In the genomic region with DNA sequence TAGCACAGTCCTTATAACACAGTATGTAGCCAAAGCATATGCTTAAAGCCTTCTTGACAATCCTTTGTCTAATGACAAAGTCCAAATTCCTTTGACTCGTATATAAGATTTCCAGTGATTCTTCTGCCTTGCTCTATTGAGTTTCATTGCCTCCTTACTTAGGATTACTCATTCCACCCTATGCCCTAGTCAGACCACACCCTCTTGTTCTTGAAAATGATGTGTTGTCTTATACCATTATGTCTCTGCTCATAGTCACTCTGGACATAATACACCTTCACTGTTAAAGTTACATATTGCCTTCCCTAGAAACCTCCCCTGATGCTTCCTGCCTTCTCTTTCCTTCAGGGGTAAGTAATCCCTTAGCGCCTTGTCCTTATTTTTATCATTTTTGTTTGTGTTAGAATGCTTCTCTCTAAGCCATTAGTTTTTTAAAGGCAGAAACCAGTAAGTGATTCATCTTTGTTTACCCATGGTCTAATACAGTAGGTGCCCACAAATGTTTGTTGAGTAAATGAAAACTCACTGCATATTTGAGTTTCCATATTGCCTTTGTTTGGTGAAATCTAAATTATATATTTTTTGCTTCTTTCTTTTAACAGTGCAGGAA, we compare ENCODE assay signal across 13 cellular contexts. TPM values are rescaled to one million over a fixed set of nuclear protein-coding genes. Genes with fewer than 3 reads are reported as not detected.
DNase-seq lines count a peak whose midpoint lies in the region; ATAC-seq and TF ChIP-seq lines count a peak whose summit lies in the region.
"Had no signal": no experiment of that assay in that cellular context is flagged by ENCODE, and none has a peak within 500 bp of the region (broad histone marks: within the 10 kb centered on the region; RNA-seq: fewer than 3 reads in every experiment).

No MANE protein-coding gene starts in this region.

- no peak overlapping the region for H3K27ac Mint-ChIP-seq in stimulated activated effector memory CD8-positive, alpha-beta T cell treated with anti-CD3 and anti-CD28 coated beads, Interleukin-12 subunit alpha, Interleukin-12 subunit beta, amount 100 ng/mL, for 72 hours

- H3K36me3 ChIP-seq in breast epithelium: no peaks in the 10 kb centered on the region
- H3K36me3 ChIP-seq: thoracic aorta had no signal

- DNase-seq in DMS79 treated with DMSO at 0.1 percent for 48 hours (lab: John Stamatoyannopoulos, UW): peak; percentile 9
- DNase-seq in DMS79 (lab: John Stamatoyannopoulos, UW): no peak
- no peak for DNase-seq in breast epithelium (ENCODE audit: low spot score in 2 of 2)
- DNase-seq in stimulated activated effector memory CD8-positive, alpha-beta T cell treated with anti-CD3 and anti-CD28 coated beads, Interleukin-12 subunit alpha, Interleukin-12 subunit beta, amount 100 ng/mL, for 72 hours (ENCODE audit: low spot score in 2 of 2): no peak
- DNase-seq in NCI-H146 treated with DMSO at 0.1 percent for 48 hours (lab: John Stamatoyannopoulos, UW; ENCODE audit: unreplicated experiment): no peak
- no peak for DNase-seq in KG1 (lab: John Stamatoyannopoulos, UW)
- DNase-seq: left cardiac atrium; NK-92 treated with Interleukin-12 subunit alpha and Interleukin-12 subunit beta, amount 100 ng/mL, for 24 hours had no signal

- H3K4me3 ChIP-seq in breast epithelium: no peak overlapping the region
- H3K4me3 ChIP-seq: thoracic aorta had no signal

- H3K4me3 Mint-ChIP-seq in stimulated activated effector memory CD8-positive, alpha-beta T cell treated with anti-CD3 and anti-CD28 coated beads, Interleukin-12 subunit alpha, Interleukin-12 subunit beta, amount 100 ng/mL, for 72 hours: no peak overlapping the region
- H3K4me3 Mint-ChIP-seq: dendritic cell treated with granulocyte-macrophage colony-stimulating factor and Interleukin-4, amounts not matched to agents 40 ng/mL and 50 ng/mL, for 4 days had no signal

- intact Hi-C loops in breast epithelium (cut with DNase I; ENCODE audit: low total_unique reads): no loop called here

- H3K36me3 Mint-ChIP-seq in stimulated activated effector memory CD8-positive, alpha-beta T cell treated with anti-CD3 and anti-CD28 coated beads, Interleukin-12 subunit alpha, Interleukin-12 subunit beta, amount 100 ng/mL, for 72 hours: no peaks in the 10 kb centered on the region

- peaks cover 4% of the 10 kb centered on the region for H3K9me3 Mint-ChIP-seq in stimulated activated effector memory CD8-positive, alpha-beta T cell treated with anti-CD3 and anti-CD28 coated beads, Interleukin-12 subunit alpha, Interleukin-12 subunit beta, amount 100 ng/mL, for 72 hours
- H3K9me3 Mint-ChIP-seq: dendritic cell treated with granulocyte-macrophage colony-stimulating factor and Interleukin-4, amounts not matched to agents 40 ng/mL and 50 ng/mL, for 4 days had no signal

- H3K4me1 Mint-ChIP-seq in stimulated activated effector memory CD8-positive, alpha-beta T cell treated with anti-CD3 and anti-CD28 coated beads, Interleukin-12 subunit alpha, Interleukin-12 subunit beta, amount 100 ng/mL, for 72 hours: peaks cover 55% of the 10 kb centered on the region

- ATAC-seq in HG03175 (IDR thresholded peaks at IDR 0.05; ENCODE audit: unreplicated experiment) (peak; percentile 40), HG02642 (IDR thresholded peaks at IDR 0.05; ENCODE audit: poor library complexity, unreplicated experiment) (no peak)
- peak; percentile 100 for ATAC-seq in stimulated activated effector memory CD8-positive, alpha-beta T cell treated with anti-CD3 and anti-CD28 coated beads, Interleukin-12 subunit alpha, Interleukin-12 subunit beta, amount 100 ng/mL, for 72 hours

- H3K4me1 ChIP-seq in breast epithelium: peaks cover 0 to 6% of the 10 kb centered on the region in 2 donors

- peak overlapping the region; percentile 48 to 56 for H3K27ac ChIP-seq in breast epithelium
- H3K27ac ChIP-seq: 22Rv1, thoracic aorta had no signal

- no peaks in the 10 kb centered on the region for H3K9me3 ChIP-seq in breast epithelium
- H3K9me3 ChIP-seq: thoracic aorta had no signal

- no peak for TF ChIP-seq CTCF in breast epithelium (IDR thresholded peaks at IDR 0.05)

- TF ChIP-seq POLR2A in breast epithelium (IDR thresholded peaks at IDR 0.05): no peak

- no peaks in the 10 kb centered on the region for H3K27me3 ChIP-seq in breast epithelium

RNA-seq across cellular contexts. Expression of gene GPD2, which starts 19.3 kb away (rescaled TPM):
- total RNA-seq in breast epithelium: 100 to 1,000 TPM in 1 of 3 donors, 10 to 100 TPM in 2; 28.8 to 104 (median 79.6) TPM
